ENCODE assay signal across 13 cellular contexts in genomic region chr20:6395695-6396094, GRCh38.
DNase-seq lines count a peak whose midpoint lies in the region; ATAC-seq and TF ChIP-seq lines count a peak whose summit lies in the region.
"Had no signal": no experiment of that assay in that cellular context is flagged by ENCODE, and none has a peak within 500 bp of the region (broad histone marks: within the 10 kb centered on the region; RNA-seq: fewer than 3 reads in every experiment).

No MANE protein-coding gene starts in this region.

- H3K4me3 Mint-ChIP-seq in effector memory CD8-positive, alpha-beta T cell = no peak overlapping the region

- no peaks in the 10 kb centered on the region for H3K4me1 ChIP-seq in A673 (ENCODE audit: insufficient read depth, low read length, poor library complexity, severe bottlenecking)
- peaks cover 6% of the 10 kb centered on the region for H3K4me1 ChIP-seq in mammary epithelial cell (ENCODE audit: insufficient read depth, low read length)

- no peaks in the 10 kb centered on the region for H3K36me3 Mint-ChIP-seq in effector memory CD8-positive, alpha-beta T cell (ENCODE audit: insufficient read depth)

- no peak overlapping the region for H3K27ac Mint-ChIP-seq in effector memory CD8-positive, alpha-beta T cell

- dilution Hi-C loops in mammary epithelial cell (cut with HindIII; ENCODE audit: low sequenced_read_pairs) = no loop called here

- H2AFZ ChIP-seq in mammary epithelial cell (ENCODE audit: low read depth, low read length) = no peak overlapping the region

- no peak overlapping the region for H3K9ac ChIP-seq in mammary epithelial cell (ENCODE audit: insufficient read depth, low read length)

- H3K36me3 ChIP-seq in A673 (ENCODE audit: insufficient read depth, low read length, poor library complexity, severe bottlenecking) = no peaks in the 10 kb centered on the region
- H3K36me3 ChIP-seq in mammary epithelial cell (ENCODE audit: insufficient read depth, low read length) = no peaks in the 10 kb centered on the region

- CTCF ChIA-PET in A673 (lab: Charles Lee) = no interaction called here
- CTCF ChIA-PET in mammary epithelial cell (lab: Charles Lee; ENCODE audit: low non-redundant PET) = no interaction called here

- BruUV-seq in A673 (replicated peaks; lab: Mats Ljungman, UMichigan) = no TSS peak
- BruUV-seq in mammary epithelial cell (replicated peaks; lab: Mats Ljungman, UMichigan) = no TSS peak

- H3K9me3 Mint-ChIP-seq in effector memory CD8-positive, alpha-beta T cell = peaks cover 1 to 10% of the 10 kb centered on the region in 2 donors

- H3K27ac ChIP-seq in A673 (ENCODE audit: low read depth, low read length, poor library complexity, severe bottlenecking) (no peak overlapping the region), mammary epithelial cell (ENCODE audit: insufficient read depth, low read depth, low read length) (peak overlapping the region; percentile 21)
- H3K27ac ChIP-seq: dorsolateral prefrontal cortex had no signal

- no peaks in the 10 kb centered on the region for H3K27me3 Mint-ChIP-seq in effector memory CD8-positive, alpha-beta T cell

- DNase-seq in A673 (ENCODE audit: low spot score) (peak; percentile 6), NB4 (ENCODE audit: low read depth) (peak; percentile 42), NCI-H748 treated with DMSO at 0.1 percent for 48 hours (lab: John Stamatoyannopoulos, UW) (peak; percentile 100), mammary epithelial cell (peak; percentile 48), dermis blood vessel endothelial cell (no peak)
- DNase-seq in stimulated activated CD4-positive, alpha-beta T cell treated with anti-CD3 and anti-CD28 coated beads, Interleukin-4, amount 100 ng/mL, for 24 hours = no peak
- DNase-seq in effector memory CD8-positive, alpha-beta T cell = no peak
- DNase-seq: activated CD4-positive, CD25-positive, alpha-beta regulatory T cell treated with anti-CD3 and anti-CD28 coated beads, Interleukin-2, amount 50 U/mL, for 72 hours; activated T-cell treated with anti-CD3 and anti-CD28 coated beads for 4 hours; dorsolateral prefrontal cortex; foreskin fibroblast; trophoblast cell had no signal

- H3K9me3 ChIP-seq in A673 (ENCODE audit: low read depth, low read length, poor library complexity, severe bottlenecking) = no peaks in the 10 kb centered on the region
- no peaks in the 10 kb centered on the region for H3K9me3 ChIP-seq in mammary epithelial cell (replicated peaks; ENCODE audit: insufficient read depth, low read length)

- WGBS in mammary epithelial cell (ENCODE audit: low coverage, missing lambda C conversion rate) = 5% methylated on average over 2 of the region's 2 CpGs

- no peaks in the 10 kb centered on the region for H3K4me1 Mint-ChIP-seq in effector memory CD8-positive, alpha-beta T cell (ENCODE audit: low read depth in 2 of 2)

- H3K4me3 ChIP-seq in A673 (ENCODE audit: low read depth, low read length, poor library complexity, severe bottlenecking) (no peak overlapping the region), NB4 (ENCODE audit: low read depth, low read length) (no peak overlapping the region), mammary epithelial cell (replicated peaks in 1 of 3; ENCODE audit: insufficient read depth in 1 of 3, low read depth in 2 of 3, low read length in 3 of 3) (no peak overlapping the region)
- H3K4me3 ChIP-seq: dorsolateral prefrontal cortex had no signal

- TF ChIP-seq POLR2A in NB4 (IDR thresholded peaks at IDR 0.05; ENCODE audit: extremely low read depth, insufficient read length) = no peak

- H3K27me3 ChIP-seq in A673 (replicated peaks; ENCODE audit: insufficient read depth, low read depth, low read length, poor library complexity) (peaks cover 4% of the 10 kb centered on the region), mammary epithelial cell (ENCODE audit: insufficient read depth, low read length) (no peaks in the 10 kb centered on the region)

- H4K20me1 ChIP-seq in mammary epithelial cell (ENCODE audit: insufficient read depth, low read length) = no peaks in the 10 kb centered on the region

- H3K79me2 ChIP-seq in mammary epithelial cell (ENCODE audit: insufficient read depth, low read length) = no peaks in the 10 kb centered on the region

- no peak for ATAC-seq in GM18502 (IDR thresholded peaks at IDR 0.05; ENCODE audit: poor library complexity, unreplicated experiment)
- no peak for ATAC-seq in effector memory CD8-positive, alpha-beta T cell (replicated peaks)

- TF ChIP-seq CTCF in A673 (conservative IDR thresholded peaks at IDR 0.05; ENCODE audit: low read depth, low read length) (no peak), NB4 (IDR thresholded peaks at IDR 0.05; ENCODE audit: low read depth, low read length) (no peak), mammary epithelial cell (conservative IDR thresholded peaks at IDR 0.05 in 1 of 2, IDR thresholded peaks at IDR 0.05 in 1 of 2; ENCODE audit: extremely low read depth in 1 of 2, insufficient read depth in 1 of 2, low read depth in 1 of 2, low read length in 2 of 2) (no peak)

- intact Hi-C loops in A673 (cut with micrococcal nuclease; ENCODE audit: unreplicated experiment) (no loop called here), mammary epithelial cell (cut with micrococcal nuclease) (no loop called here)

- POLR2A ChIA-PET in A673 (lab: Charles Lee; ENCODE audit: low non-redundant PET) = no interaction called here

- in situ Hi-C loops in mammary epithelial cell (cut with MboI; ENCODE audit: low sequenced_read_pairs in 2 of 2) = no loop called here

- no peak overlapping the region for H3K4me2 ChIP-seq in mammary epithelial cell (ENCODE audit: insufficient read depth, low read depth, low read length)

Comparison
In these comparisons a context has a peak if more than half of its experiments do, and no peak if none do; other contexts are left out.
1. DNase-seq: peak in A673 (single experiment), NB4 (single experiment), NCI-H748 treated with DMSO at 0.1 percent for 48 hours (single experiment) and mammary epithelial cell (single experiment); none in stimulated activated CD4-positive, alpha-beta T cell treated with anti-CD3 and anti-CD28 coated beads, Interleukin-4, amount 100 ng/mL, for 24 hours (single experiment), dermis blood vessel endothelial cell (single experiment) and effector memory CD8-positive, alpha-beta T cell (0 of 3).